In the genomic region with DNA sequence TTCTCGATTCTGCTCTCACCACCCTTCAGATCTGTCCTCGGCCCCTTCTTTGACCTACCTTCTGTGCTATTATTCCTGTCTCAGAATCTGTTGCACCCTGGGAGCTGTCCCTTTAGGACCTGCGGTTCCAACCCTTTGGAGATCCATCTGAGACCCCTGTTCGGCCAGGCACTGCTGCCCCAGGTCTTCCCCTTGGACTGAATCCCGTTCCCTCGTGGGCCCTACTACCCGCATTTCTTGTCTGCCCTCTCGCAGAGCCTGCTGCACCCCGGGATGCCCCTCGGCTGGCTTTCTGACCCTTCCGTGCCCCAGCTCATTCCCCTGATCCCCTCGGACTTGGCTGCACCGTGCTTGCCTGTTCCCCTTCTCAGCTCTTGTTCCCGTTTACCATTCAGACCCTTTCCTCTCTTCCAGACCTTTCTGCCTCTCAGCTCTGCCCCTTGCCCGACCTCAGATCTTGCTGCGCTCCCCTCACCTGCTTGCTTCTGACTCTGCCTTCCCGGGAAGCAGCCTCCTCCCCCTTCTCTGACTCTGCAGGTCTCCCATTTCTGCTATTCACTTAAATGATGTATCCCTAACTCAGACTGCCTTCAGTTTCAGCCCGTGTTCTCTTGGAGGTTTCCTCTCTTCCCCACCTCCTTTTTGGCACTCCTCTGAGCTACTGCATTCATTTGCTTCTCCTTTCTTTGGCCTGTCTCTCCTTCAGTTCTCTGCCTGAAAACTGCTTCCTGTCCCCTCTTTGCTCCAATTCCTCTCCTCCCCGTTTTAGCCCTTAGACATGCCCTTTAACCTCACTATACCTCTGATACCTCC, we compare ENCODE assay signal across 8 cellular contexts. TPM values are rescaled to one million over a fixed set of nuclear protein-coding genes. Genes with fewer than 3 reads are reported as not detected.
A peak's percentile ranks its signal among the peaks of the same experiment; 100 is the strongest.
DNase-seq lines count a peak whose midpoint lies in the region; ATAC-seq, FAIRE-seq and TF ChIP-seq lines count a peak whose summit lies in the region.

No MANE protein-coding gene starts in this region.

- peak overlapping the region; percentile 86 for H3K4me3 ChIP-seq in Jurkat, Clone E6-1 (ENCODE audit: low read length)
- H3K4me3 ChIP-seq in K562 = peak overlapping the region; percentile 73

- ATAC-seq in K562 = 0 out of 3 replicates have a peak, but pooled peaks have one; percentile 1
- no peak for ATAC-seq in HG03159 (IDR thresholded peaks at IDR 0.05; ENCODE audit: unreplicated experiment)
- ATAC-seq in HG02870 (IDR thresholded peaks at IDR 0.05; ENCODE audit: unreplicated experiment) = no peak
- ATAC-seq in HG03439 (IDR thresholded peaks at IDR 0.05; ENCODE audit: unreplicated experiment) = no peak

- H3K79me2 ChIP-seq in K562 (ENCODE audit: control insufficient read depth, insufficient read depth, low read length) = peaks cover 65% of the 10 kb centered on the region

- CTCF ChIA-PET in K562 (lab: Yijun Ruan, JAX; ENCODE audit: low intra/inter-chr PET ratio) = no interaction called here

- no peak for TF ChIP-seq CTCF in K562 (IDR thresholded peaks at IDR 0.05 in 2 of 3, conservative IDR thresholded peaks at IDR 0.05 in 1 of 3; ENCODE audit: insufficient read depth in 2 of 3, low read depth in 1 of 3, low read length in 3 of 3)

- H3K4me2 ChIP-seq in K562 (ENCODE audit: insufficient read depth, low read length) = peak overlapping the region; percentile 82

- DNase-seq in EH (ENCODE audit: low read depth) = peak; percentile 40
- DNase-seq in Jurkat, Clone E6-1 (ENCODE audit: low read depth, low spot score) = no peak
- peak in 2 of 4 experiments; percentile 18 to 49 for DNase-seq in K562 (ENCODE audit: extremely low read depth in 1 of 4, low spot score in 3 of 4)
- peak; percentile 18 to 38 for DNase-seq in lung microvascular endothelial cell (ENCODE audit: low read depth in 2 of 2)
- DNase-seq in AG08396 (ENCODE audit: low spot score) = no peak

- intact Hi-C loops in K562 (cut with micrococcal nuclease) = loop anchor here (5.0 to 10.0 kb wide), 3 partner anchors 65 to 383 kb away; partner anchors contain the start of gene ZC3H4

- POLR2A ChIA-PET in K562 (lab: Yijun Ruan, JAX) = interaction anchor here (0.6 to 2.9 kb wide), 16 partner anchors 10 to 252 kb away, joined by 3 to 11 read pairs (median 4); partner anchors contain the start of gene ZC3H4

- H3K4me1 ChIP-seq in K562 (replicated peaks in 1 of 2; ENCODE audit: control insufficient read depth in 2 of 2, insufficient read depth in 2 of 2, low read length in 2 of 2) = peaks cover 28 to 33% of the 10 kb centered on the region in 2 experiments; a peak in 4 of 5 replicates

- H2AFZ ChIP-seq in K562 (ENCODE audit: low read depth, low read length) = no peak overlapping the region

- H3K9me3 ChIP-seq in K562 (replicated peaks; ENCODE audit: control insufficient read depth, insufficient read depth, low read depth, low read length) = no peaks in the 10 kb centered on the region

- peak overlapping the region; percentile 63 to 95 for H3K9ac ChIP-seq in K562 (ENCODE audit: insufficient read depth in 1 of 2, low read depth in 2 of 2, low read length in 2 of 2)

- TF ChIP-seq RAD21 in K562 (CRISPR knock-in tag; conservative IDR thresholded peaks at IDR 0.05 in 1 of 2, IDR thresholded peaks at IDR 0.05 in 1 of 2) = no peak

- peak overlapping the region; percentile 99 for H3K27ac ChIP-seq in K562 (ENCODE audit: extremely low read depth, low read depth, low read length)

- no peak for TF ChIP-seq EP300 in K562 (IDR thresholded peaks at IDR 0.05; ENCODE audit: low read length)

- in situ Hi-C loops in K562 (cut with MboI) = no loop called here

- peaks cover 34% of the 10 kb centered on the region for H4K20me1 ChIP-seq in K562 (replicated peaks; ENCODE audit: control insufficient read depth, insufficient read depth, low read length)

- TF ChIP-seq POLR2A in K562 (conservative IDR thresholded peaks at IDR 0.05) = no peak

- peak; percentile 26 for FAIRE-seq in K562 (lab: Jason Lieb, UNC)

- under 1% methylated on average over 19 of the region's 19 CpGs for WGBS in K562 (ENCODE audit: insufficient coverage, low coverage, missing lambda C conversion rate)

- H3K36me3 ChIP-seq in K562 (ENCODE audit: control insufficient read depth, insufficient read depth, low read length) = peaks cover 11% of the 10 kb centered on the region; the same call in 2 of the 3 replicates

- no peaks in the 10 kb centered on the region for H3K9me1 ChIP-seq in K562 (ENCODE audit: control insufficient read depth, insufficient read depth, low read length)

- no TSS peak for BruUV-seq in K562 (replicated peaks; lab: Mats Ljungman, UMichigan)

- no peaks in the 10 kb centered on the region for H3K27me3 ChIP-seq in K562 (ENCODE audit: control insufficient read depth in 2 of 2, insufficient read depth in 2 of 2, low read length in 2 of 2)

TF ChIP-seq in K562, 482 proteins besides CTCF, POLR2A, EP300 and RAD21 (continues in another document):
- no peak for TF ChIP-seq C11orf30 (IDR thresholded peaks at IDR 0.05; ENCODE audit: low read depth)
- peak; percentile 22; the same call in 1 of the 2 replicates for TF ChIP-seq MAX (CRISPR knock-in tag; IDR thresholded peaks at IDR 0.05)
- TF ChIP-seq MYNN (IDR thresholded peaks at IDR 0.05) = no peak
- TF ChIP-seq MYNN (CRISPR knock-in tag; IDR thresholded peaks at IDR 0.05) = no peak
- TF ChIP-seq CCAR2 (IDR thresholded peaks at IDR 0.05; ENCODE audit: low read depth, low read length) = no peak
- TF ChIP-seq BRD9 (IDR thresholded peaks at IDR 0.05; ENCODE audit: low read depth, partially characterized antibody) = no peak
- TF ChIP-seq LEF1 (IDR thresholded peaks at IDR 0.05) = 0 out of 2 replicates have a peak, but pooled peaks have one; percentile 16
- 0 out of 2 replicates have a peak, but pooled peaks have one; percentile 14 for TF ChIP-seq MEF2D (tag; conservative IDR thresholded peaks at IDR 0.05; ENCODE audit: low read depth)
- TF ChIP-seq SAP30 (IDR thresholded peaks at IDR 0.05; ENCODE audit: borderline replicate concordance, insufficient read depth, low read depth, low read length, poor library complexity, severe bottlenecking) = peak; percentile 64
- TF ChIP-seq NR2C2 (CRISPR knock-in tag; IDR thresholded peaks at IDR 0.05) = no peak; the same call in 1 of the 2 replicates
- peak; percentile 52 for TF ChIP-seq NR2C2 (tag; IDR thresholded peaks at IDR 0.05)
- peak; percentile 19; the same call in 1 of the 2 replicates for TF ChIP-seq NFIC (IDR thresholded peaks at IDR 0.05)
- TF ChIP-seq HDAC1 (IDR thresholded peaks at IDR 0.05) = peak; percentile 11 to 56; a peak in 2 of 4 replicates
- no peak for TF ChIP-seq ZNF143 (CRISPR knock-in tag; IDR thresholded peaks at IDR 0.05)
- TF ChIP-seq KLF13 (tag; IDR thresholded peaks at IDR 0.05; ENCODE audit: borderline replicate concordance, low read depth) = no peak

RNA-seq across cellular contexts. Expression of gene ARHGAP35, which starts 1.1 kb away (rescaled TPM):
- polyA plus RNA-seq in Jurkat, Clone E6-1 (2012; ENCODE audit: insufficient read depth, insufficient read length) = 16.6 TPM
- 56.5 and 65.8 TPM in 2 replicates for total RNA-seq in K562 (2011; cell fraction: chromatin; rRNA removed; ENCODE audit: low replicate concordance)
- 33.2 and 33.8 TPM in 2 replicates for total RNA-seq in K562 (2011; cell fraction: nucleolus; rRNA removed)
- 42.5 and 45.8 TPM in 2 replicates for total RNA-seq in K562 (2011; cell fraction: nucleoplasm; rRNA removed)
- 10.2 and 13.8 TPM in 2 replicates for total RNA-seq in K562 (2014; rRNA removed)
- total RNA-seq in K562 (2014; rRNA removed; fragmentation: Illumina TruSeq; extraction: Trizol) = 13.9 TPM in 2 replicates
- 16.0 and 16.2 TPM in 2 replicates for total RNA-seq in K562 (2015; rRNA removed; fragmentation: Illumina TruSeq; extraction: Trizol)
- 24.5 and 26.4 TPM in 2 replicates for total RNA-seq in K562 (2021)
- polyA plus RNA-seq in K562 (2011; rRNA removed) = 9.8 and 10.2 TPM in 2 replicates
- 7.1 and 11.1 TPM in 2 replicates for polyA plus RNA-seq in K562 (2011; cell fraction: cytosol; rRNA removed)
- polyA plus RNA-seq in K562 (2011; cell fraction: nucleus; rRNA removed) = 10.6 and 12.9 TPM in 2 replicates
- 16.8 and 21.4 TPM in 2 replicates for polyA plus RNA-seq in K562 (2012)
- polyA plus RNA-seq in K562 (2014; fragmentation: Illumina TruSeq; extraction: Trizol) = 15.7 and 18.6 TPM in 2 replicates
- 1 to 10 TPM in 1 of 2 experiments, under 1 TPM in 1; 0.27 to 1.1 TPM for polyA plus RNA-seq in K562 (2014; fragmentation: Nextera tagmentation; extraction: Ambion mirVana)
- 7.6 and 9.4 TPM in 2 replicates for polyA plus RNA-seq in K562 (2014; rRNA removed)
- 26.2 and 28.7 TPM in 2 replicates for polyA minus RNA-seq in K562 (2011; rRNA and poly(A)+ RNA removed)
- polyA minus RNA-seq in K562 (2011; cell fraction: cytosol; rRNA and poly(A)+ RNA removed) = 16.0 and 16.7 TPM in 2 replicates
- polyA minus RNA-seq in K562 (2011; cell fraction: nucleus; rRNA and poly(A)+ RNA removed) = 16.4 and 22.9 TPM in 2 replicates
- 15.3 and 16.5 TPM in 2 replicates for total RNA-seq in lung microvascular endothelial cell

RNA-seq across cellular contexts. Expression of gene AP2S1, which starts 11.3 kb away (rescaled TPM):
- 201 TPM for polyA plus RNA-seq in Jurkat, Clone E6-1 (2012; ENCODE audit: insufficient read depth, insufficient read length)
- 19.6 and 27.0 TPM in 2 replicates for total RNA-seq in K562 (2011; cell fraction: chromatin; rRNA removed; ENCODE audit: low replicate concordance)
- total RNA-seq in K562 (2011; cell fraction: nucleolus; rRNA removed) = 40.3 and 42.5 TPM in 2 replicates
- total RNA-seq in K562 (2011; cell fraction: nucleoplasm; rRNA removed) = 31.1 and 45.0 TPM in 2 replicates
- total RNA-seq in K562 (2014; rRNA removed) (294 and 338 TPM in 2 replicates), K562 (2014; rRNA removed; fragmentation: Illumina TruSeq; extraction: Trizol) (95.3 and 97.5 TPM in 2 replicates), K562 (2015; rRNA removed; fragmentation: Illumina TruSeq; extraction: Trizol) (131 and 143 TPM in 2 replicates), K562 (2021) (254 and 263 TPM in 2 replicates), lung microvascular endothelial cell (108 and 173 TPM in 2 replicates)
- polyA plus RNA-seq in K562 (2011; rRNA removed) (136 and 171 TPM in 2 replicates), K562 (2014; fragmentation: Illumina TruSeq; extraction: Trizol) (118 and 172 TPM in 2 replicates), K562 (2014; fragmentation: Nextera tagmentation; extraction: Ambion mirVana) (10 to 100 TPM; 32.4 to 72.0 TPM), K562 (2014; rRNA removed) (196 and 212 TPM in 2 replicates)
- polyA plus RNA-seq in K562 (2011; cell fraction: cytosol; rRNA removed) = 201 and 310 TPM in 2 replicates
- polyA plus RNA-seq in K562 (2011; cell fraction: nucleus; rRNA removed) = 91.4 and 98.6 TPM in 2 replicates
- polyA plus RNA-seq in K562 (2012) = 190 and 267 TPM in 2 replicates
- 57.4 and 64.7 TPM in 2 replicates for polyA minus RNA-seq in K562 (2011; rRNA and poly(A)+ RNA removed)
- 73.8 and 86.9 TPM in 2 replicates for polyA minus RNA-seq in K562 (2011; cell fraction: cytosol; rRNA and poly(A)+ RNA removed)
- 14.7 and 22.1 TPM in 2 replicates for polyA minus RNA-seq in K562 (2011; cell fraction: nucleus; rRNA and poly(A)+ RNA removed)

Comparison
In these comparisons a context has a peak if more than half of its experiments do, and no peak if none do; other contexts are left out.
1. DNase-seq: peak in EH (single experiment) and lung microvascular endothelial cell (2 of 2); none in Jurkat, Clone E6-1 (single experiment) and AG08396 (single experiment).